ENCODE assay signal across 9 cellular contexts in the genomic region with DNA sequence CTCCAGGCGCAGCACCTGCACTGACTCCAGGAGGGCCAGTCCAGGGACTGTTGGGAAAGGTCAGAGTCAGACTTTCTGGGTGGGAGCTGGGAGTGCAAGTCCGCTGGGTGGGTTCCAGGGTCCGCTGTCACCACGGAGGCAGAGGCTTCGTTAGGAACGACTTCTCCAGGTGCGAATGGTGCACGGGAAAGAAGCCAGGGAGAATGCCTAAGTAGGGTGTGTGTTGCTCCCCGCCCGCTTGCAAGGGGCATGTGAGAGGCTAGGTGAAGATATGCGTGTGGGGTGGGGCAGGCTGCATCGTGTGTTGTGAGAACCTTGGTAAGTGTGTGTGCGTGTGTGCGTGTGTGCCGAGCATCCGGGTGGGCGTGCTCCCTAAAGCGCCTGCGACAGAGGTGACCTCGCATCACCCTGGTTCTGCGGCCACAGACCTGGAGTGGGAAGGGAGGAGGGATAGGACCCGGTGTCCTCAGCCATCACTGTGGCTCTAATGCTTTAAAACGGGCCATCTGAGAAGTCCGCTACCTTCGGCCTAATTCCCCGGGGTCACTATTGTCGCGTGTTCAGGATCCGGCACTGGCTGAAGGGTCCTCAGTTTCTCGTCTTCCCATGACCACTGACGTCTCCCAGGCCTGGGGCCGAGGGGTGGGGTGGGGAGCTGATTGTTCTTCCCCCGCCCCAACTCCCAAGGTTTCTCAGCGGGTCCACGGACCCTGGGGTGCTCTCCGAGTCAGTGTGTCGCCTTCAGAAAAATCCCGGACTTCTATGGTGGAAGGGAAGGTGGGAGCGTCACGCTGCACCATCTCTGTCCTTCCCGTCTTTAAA. TPM values are rescaled to one million over a fixed set of nuclear protein-coding genes. Genes with fewer than 3 reads are reported as not detected.
A peak's percentile ranks its signal among the peaks of the same experiment; 100 is the strongest.
DNase-seq lines count a peak whose midpoint lies in the region; ATAC-seq and TF ChIP-seq lines count a peak whose summit lies in the region.
"Had no signal": no experiment of that assay in that cellular context is flagged by ENCODE, and none has a peak within 500 bp of the region (broad histone marks: within the 10 kb centered on the region; RNA-seq: fewer than 3 reads in every experiment).

No MANE protein-coding gene starts in this region.

- peak overlapping the region; percentile 81 for H3K4me2 ChIP-seq in SK-N-SH
- H3K4me2 ChIP-seq in skeletal muscle satellite cell (ENCODE audit: low read length): peak overlapping the region; percentile 78

- H3K4me1 Mint-ChIP-seq in endothelial cell (ENCODE audit: unreplicated experiment): peaks cover 50% of the 10 kb centered on the region

- H3K9me3 Mint-ChIP-seq in endothelial cell (ENCODE audit: unreplicated experiment): no peaks in the 10 kb centered on the region
- H3K9me3 Mint-ChIP-seq: dendritic cell treated with granulocyte-macrophage colony-stimulating factor and Interleukin-4, amounts not matched to agents 40 ng/mL and 50 ng/mL, for 4 days had no signal

- H3K4me3 ChIP-seq in SK-N-SH (ENCODE audit: low read depth in 2 of 2, low read length in 1 of 2): peak overlapping the region in 1 of 2 experiments; percentile 41; a peak in 1 of 4 replicates
- H3K4me3 ChIP-seq in skeletal muscle satellite cell (ENCODE audit: low read length): no peak overlapping the region
- H3K4me3 ChIP-seq in esophagus squamous epithelium: peak overlapping the region in 2 of 4 donors; percentile 37 to 59

- TF ChIP-seq EP300 in SK-N-SH (IDR thresholded peaks at IDR 0.05; ENCODE audit: borderline replicate concordance in 1 of 2, low read depth in 1 of 2, low read length in 1 of 2): no peak

- TF ChIP-seq RAD21 in SK-N-SH (IDR thresholded peaks at IDR 0.05; ENCODE audit: low read length): no peak

- POLR2A ChIA-PET in SK-N-SH (lab: Yijun Ruan, JAX): no interaction called here
- POLR2A ChIA-PET in RWPE1 (lab: Yijun Ruan, JAX; ENCODE audit: low non-redundant PET): no interaction called here

- H3K79me2 ChIP-seq in SK-N-SH (ENCODE audit: insufficient read depth): no peaks in the 10 kb centered on the region

- CTCF ChIA-PET in SK-N-SH (lab: Yijun Ruan, JAX) (interaction anchor here (0.7 to 14.6 kb wide), 33 partner anchors 7 to 227 kb away, joined by 3 to 510 read pairs (median 5); a partner anchor contains a TSS), RWPE1 (lab: Yijun Ruan, JAX) (interaction anchor here (0.6 to 2.0 kb wide), 26 partner anchors 8 to 1005 kb away, joined by 3 to 19 read pairs (median 4); a partner anchor contains a TSS)

- H3K9me3 ChIP-seq in SK-N-SH (no peaks in the 10 kb centered on the region), skeletal muscle satellite cell (replicated peaks; ENCODE audit: low read length) (no peaks in the 10 kb centered on the region), esophagus squamous epithelium (no peaks in the 10 kb centered on the region)

- TF ChIP-seq POLR2A in esophagus squamous epithelium (IDR thresholded peaks at IDR 0.05): no peak

- H3K9me2 ChIP-seq in SK-N-SH: no peaks in the 10 kb centered on the region

- H2AFZ ChIP-seq in SK-N-SH (ENCODE audit: low read depth): no peak overlapping the region

- H3K27ac ChIP-seq in SK-N-SH (ENCODE audit: low read depth in 2 of 2, low read length in 1 of 2): no peak overlapping the region
- H3K27ac ChIP-seq in RWPE1: no peak overlapping the region
- no peak overlapping the region for H3K27ac ChIP-seq in esophagus squamous epithelium

- no peaks in the 10 kb centered on the region for H3F3A ChIP-seq in SK-N-SH (replicated peaks; ENCODE audit: insufficient read depth)

- ATAC-seq in SK-N-SH treated with all-trans-retinoic acid at 6 μM for 48 hours: no peak
- ATAC-seq in HG03280 (IDR thresholded peaks at IDR 0.05; ENCODE audit: unreplicated experiment): no peak
- ATAC-seq in GM18873 (IDR thresholded peaks at IDR 0.05; ENCODE audit: low FRiP score, unreplicated experiment): no peak

- H3K9ac ChIP-seq in SK-N-SH: no peak overlapping the region
- H3K9ac ChIP-seq in skeletal muscle satellite cell (ENCODE audit: low read depth, low read length): no peak overlapping the region

- peak overlapping the region; percentile 79 for H3K4me3 Mint-ChIP-seq in endothelial cell (ENCODE audit: unreplicated experiment)

- H3K27ac Mint-ChIP-seq in endothelial cell (ENCODE audit: unreplicated experiment): no peak overlapping the region
- H3K27ac Mint-ChIP-seq: dendritic cell treated with granulocyte-macrophage colony-stimulating factor and Interleukin-4, amounts not matched to agents 40 ng/mL and 50 ng/mL, for 4 days had no signal

- intact Hi-C loops in esophagus squamous epithelium (cut with DNase I): no loop called here

- TF ChIP-seq CTCF in SK-N-SH (IDR thresholded peaks at IDR 0.05) (no peak), RWPE1 (conservative IDR thresholded peaks at IDR 0.05; ENCODE audit: low read depth) (no peak), endothelial cell (IDR thresholded peaks at IDR 0.05; ENCODE audit: unreplicated experiment) (no peak), esophagus squamous epithelium (IDR thresholded peaks at IDR 0.05) (no peak)

- H3K27me3 ChIP-seq in SK-N-SH (ENCODE audit: insufficient read depth): peaks cover 93% of the 10 kb centered on the region
- peaks cover 96% of the 10 kb centered on the region for H3K27me3 ChIP-seq in skeletal muscle satellite cell (ENCODE audit: control insufficient read depth, insufficient read depth, low read length)
- peaks cover 40 to 100% (median 63%) of the 10 kb centered on the region in 4 donors for H3K27me3 ChIP-seq in esophagus squamous epithelium

- DNase-seq in SK-N-SH (no peak), RWPE1 (ENCODE audit: low spot score) (peak; percentile 76), endothelial cell (ENCODE audit: low spot score) (no peak), esophagus squamous epithelium (lab: John Stamatoyannopoulos, UW) (no peak)

- H3K36me3 Mint-ChIP-seq in endothelial cell (ENCODE audit: low read depth, unreplicated experiment): peaks cover 8% of the 10 kb centered on the region

- H4K20me1 ChIP-seq in SK-N-SH (ENCODE audit: insufficient read depth): no peaks in the 10 kb centered on the region

- WGBS in SK-N-SH (ENCODE audit: low lambda C conversion rate): 10% methylated on average over 38 of the region's 41 CpGs
- WGBS in esophagus squamous epithelium, 2 donors: 5 to 12% methylated on average over 26 to 27 of the region's 41 CpGs

- H3K4me1 ChIP-seq in SK-N-SH (ENCODE audit: control insufficient read depth in 1 of 2, insufficient read depth in 2 of 2, low read depth in 1 of 2, low read length in 1 of 2) (peaks cover 0 to 16% of the 10 kb centered on the region in 2 experiments; a peak in 2 of 4 replicates), skeletal muscle satellite cell (ENCODE audit: control insufficient read depth, insufficient read depth, low read length) (peaks cover 6% of the 10 kb centered on the region), esophagus squamous epithelium (peaks cover 11 to 66% (median 18%) of the 10 kb centered on the region in 3 donors)

- H3K27me3 Mint-ChIP-seq in endothelial cell (ENCODE audit: unreplicated experiment): peaks cover 44% of the 10 kb centered on the region

- no peaks in the 10 kb centered on the region for H3K36me3 ChIP-seq in SK-N-SH (replicated peaks in 1 of 2; ENCODE audit: control insufficient read depth in 1 of 2, insufficient read depth in 2 of 2, low read length in 1 of 2)
- H3K36me3 ChIP-seq in skeletal muscle satellite cell (ENCODE audit: insufficient read depth, low read length): no peaks in the 10 kb centered on the region
- no peaks in the 10 kb centered on the region for H3K36me3 ChIP-seq in esophagus squamous epithelium

TF ChIP-seq in SK-N-SH, 30 proteins besides CTCF, POLR2A, EP300 and RAD21:
- TF ChIP-seq TAF1 (IDR thresholded peaks at IDR 0.05; ENCODE audit: borderline replicate concordance, low read depth, low read length) (no peak), NRF1 (IDR thresholded peaks at IDR 0.05; ENCODE audit: low read depth, low read length) (no peak), POLR2AphosphoS5 (IDR thresholded peaks at IDR 0.05; ENCODE audit: low read depth, low read length) (no peak)

TF ChIP-seq in SK-N-SH treated with all-trans-retinoic acid at 6 μM for 48 hours, 23 proteins besides CTCF, POLR2A, EP300 and RAD21 (continues in another document):
- TF ChIP-seq, protein P1, sequence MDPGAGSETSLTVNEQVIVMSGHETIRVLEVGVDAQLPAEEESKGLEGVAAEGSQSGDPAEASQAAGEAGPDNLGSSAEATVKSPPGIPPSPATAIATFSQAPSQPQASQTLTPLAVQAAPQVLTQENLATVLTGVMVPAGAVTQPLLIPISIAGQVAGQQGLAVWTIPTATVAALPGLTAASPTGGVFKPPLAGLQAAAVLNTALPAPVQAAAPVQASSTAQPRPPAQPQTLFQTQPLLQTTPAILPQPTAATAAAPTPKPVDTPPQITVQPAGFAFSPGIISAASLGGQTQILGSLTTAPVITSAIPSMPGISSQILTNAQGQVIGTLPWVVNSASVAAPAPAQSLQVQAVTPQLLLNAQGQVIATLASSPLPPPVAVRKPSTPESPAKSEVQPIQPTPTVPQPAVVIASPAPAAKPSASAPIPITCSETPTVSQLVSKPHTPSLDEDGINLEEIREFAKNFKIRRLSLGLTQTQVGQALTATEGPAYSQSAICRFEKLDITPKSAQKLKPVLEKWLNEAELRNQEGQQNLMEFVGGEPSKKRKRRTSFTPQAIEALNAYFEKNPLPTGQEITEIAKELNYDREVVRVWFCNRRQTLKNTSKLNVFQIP (CRISPR knock-in tag; IDR thresholded peaks at IDR 0.05; ENCODE audit: borderline replicate concordance, low read depth): no peak
- TF ChIP-seq CSDC2 (CRISPR knock-in tag; IDR thresholded peaks at IDR 0.05) (no peak), GLIS3 (CRISPR knock-in tag; IDR thresholded peaks at IDR 0.05) (no peak), ZNF70 (CRISPR knock-in tag; IDR thresholded peaks at IDR 0.05) (no peak)

RNA-seq across cellular contexts. Expression of a gene that starts 6.1 kb away (rescaled TPM):
- polyA plus RNA-seq in SK-N-SH (2012; rRNA removed): not detected in 2 replicates
- not detected in 2 replicates for polyA plus RNA-seq in SK-N-SH (2012; cell fraction: cytosol; rRNA removed)
- polyA plus RNA-seq in SK-N-SH (2012; cell fraction: nucleus; rRNA removed): not detected in 2 replicates
- total RNA-seq in endothelial cell (ENCODE audit: unreplicated experiment) (3.4 TPM), esophagus squamous epithelium (not detected)
- total RNA-seq in skeletal muscle satellite cell (2012; rRNA removed): not detected in 2 replicates

RNA-seq across cellular contexts. Expression of a gene that starts 17.9 kb away (rescaled TPM):
- polyA plus RNA-seq in SK-N-SH (2012; rRNA removed): 9.7 and 10.9 TPM in 2 replicates
- 4.4 and 6.4 TPM in 2 replicates for polyA plus RNA-seq in SK-N-SH (2012; cell fraction: cytosol; rRNA removed)
- 41.9 and 49.0 TPM in 2 replicates for polyA plus RNA-seq in SK-N-SH (2012; cell fraction: nucleus; rRNA removed)
- total RNA-seq in endothelial cell (ENCODE audit: unreplicated experiment): 17.3 TPM
- 5.9 and 7.1 TPM in 2 replicates for total RNA-seq in skeletal muscle satellite cell (2012; rRNA removed)
- total RNA-seq in esophagus squamous epithelium: 10 to 100 TPM in 1 of 4 donors, 1 to 10 TPM in 3; 7.0 to 12.2 (median 8.9) TPM
